ENCODE assay signal across 29 cellular contexts in genomic region chr11:23398052-23398451, GRCh38.
"Had no signal": no experiment of that assay in that cellular context is flagged by ENCODE, and none has a peak within 500 bp of the region (broad histone marks: within the 10 kb centered on the region; RNA-seq: fewer than 3 reads in every experiment).

No MANE protein-coding gene starts in this region.

- ATAC-seq: activated T-helper 17 cell treated with anti-CD3 and anti-CD28 coated beads, Interleukin-2, amount 50 U/mL, for 72 hours; effector memory CD8-positive, alpha-beta T cell; gastroesophageal sphincter; left cardiac atrium; naive thymus-derived CD4-positive, alpha-beta T cell; right lobe of liver; stimulated activated effector memory CD8-positive, alpha-beta T cell treated with anti-CD3 and anti-CD28 coated beads, Interleukin-12 subunit alpha, Interleukin-12 subunit beta, amount 100 ng/mL, for 72 hours; stimulated activated naive CD8-positive, alpha-beta T cell treated with anti-CD3 and anti-CD28 coated beads, Interleukin-15, amount 100 ng/mL, for 72 hours had no signal

- H3K36me3 ChIP-seq: brain microvascular endothelial cell, gastroesophageal sphincter, ovary, right lobe of liver, thyroid gland, upper lobe of left lung, WERI-Rb-1 had no signal

- DNase-seq: activated CD4-positive, alpha-beta memory T cell treated with anti-CD3 and anti-CD28 coated beads for 36 hours; activated CD4-positive, alpha-beta T cell treated with anti-CD3 and anti-CD28 coated beads, Interleukin-2, amount 10 ng/mL, durations not matched to agents 24 days and 14 days; activated CD4-positive, CD25-positive, alpha-beta regulatory T cell treated with anti-CD3 and anti-CD28 coated beads, Interleukin-2, amount 50 U/mL, for 72 hours; activated CD8-positive, alpha-beta memory T cell treated with anti-CD3 and anti-CD28 coated beads, Interleukin-2, amount 50 U/mL, for 48 hours; activated gamma-delta T cell treated with Interleukin-2 at 50 U/mL for 16 hours; activated naive CD4-positive, alpha-beta T cell treated with anti-CD3 and anti-CD28 coated beads, Interleukin-2, amount 50 U/mL, for 16 hours; activated T-cell treated with anti-CD3 and anti-CD28 coated beads, Interleukin-2, amount 50 U/mL, for 24 hours; amniotic stem cell; brain microvascular endothelial cell; effector memory CD8-positive, alpha-beta T cell; left cardiac atrium; midbrain; naive thymus-derived CD4-positive, alpha-beta T cell; ovary; right lobe of liver; stimulated activated CD4-positive, alpha-beta T cell treated with anti-CD3 and anti-CD28 coated beads, Interleukin-12 subunit alpha, Interleukin-12 subunit beta, amount 100 ng/mL, for 4 hours; stimulated activated CD4-positive, alpha-beta T cell treated with anti-CD3 and anti-CD28 coated beads, Interleukin-4, amount 100 ng/mL, for 24 hours; stimulated activated naive CD8-positive, alpha-beta T cell treated with anti-CD3 and anti-CD28 coated beads, Interleukin-15, amount 100 ng/mL, for 72 hours; substantia nigra; T1000; thyroid gland; upper lobe of left lung; WERI-Rb-1 had no signal

- H3K4me1 ChIP-seq: gastroesophageal sphincter, right lobe of liver, thyroid gland, upper lobe of left lung had no signal

- H3K9me3 ChIP-seq: gastroesophageal sphincter, ovary, right lobe of liver, thyroid gland, upper lobe of left lung had no signal

- H3K4me3 ChIP-seq: coronary artery, gastroesophageal sphincter, hepatocyte, ovary, right lobe of liver, skin epidermis, thyroid gland, upper lobe of left lung had no signal

- H3K27me3 ChIP-seq: brain microvascular endothelial cell, gastroesophageal sphincter, hepatocyte, ovary, right lobe of liver, thyroid gland, upper lobe of left lung had no signal

- H3K27ac ChIP-seq: brain microvascular endothelial cell, coronary artery, gastroesophageal sphincter, hepatocyte, ovary, right lobe of liver, skin epidermis, thyroid gland, upper lobe of left lung, WERI-Rb-1 had no signal
